ENCODE assay signal across 13 cellular contexts in the genomic region with DNA sequence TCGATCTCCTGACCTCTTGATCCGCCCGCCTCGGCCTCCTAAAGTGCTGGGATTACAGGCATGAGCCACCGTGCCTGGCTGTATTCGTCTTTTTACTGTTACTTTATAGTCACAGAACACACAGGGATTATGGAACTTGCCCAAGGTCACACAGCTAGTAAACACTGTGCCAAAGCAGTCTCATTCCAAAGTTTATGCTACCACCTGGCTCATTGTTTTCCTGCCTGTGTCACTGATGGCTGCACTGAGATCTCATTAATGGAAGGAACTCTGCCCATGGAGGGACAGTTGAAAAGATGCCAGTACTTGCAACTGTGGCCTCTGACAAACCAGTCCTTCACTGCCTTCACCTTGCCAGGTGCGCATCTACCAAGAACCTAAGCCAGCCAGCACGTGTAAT.
DNase-seq lines count a peak whose midpoint lies in the region; ATAC-seq and TF ChIP-seq lines count a peak whose summit lies in the region.
"Had no signal": no experiment of that assay in that cellular context is flagged by ENCODE, and none has a peak within 500 bp of the region (broad histone marks: within the 10 kb centered on the region; RNA-seq: fewer than 3 reads in every experiment).

No MANE protein-coding gene starts in this region.

- ATAC-seq in left colon: peak; percentile 84
- ATAC-seq in GM18519 (IDR thresholded peaks at IDR 0.05; ENCODE audit: low FRiP score, unreplicated experiment): no peak
- ATAC-seq: GM23338 had no signal

- no peak for TF ChIP-seq CTCF in neural progenitor cell (IDR thresholded peaks at IDR 0.05)

- no peak overlapping the region for H3K4me2 ChIP-seq in neural progenitor cell
- H3K4me2 ChIP-seq: BLaER1, GM23338 had no signal

- peak; percentile 71 for DNase-seq in G401 (ENCODE audit: low spot score)
- DNase-seq in NCI-H69 (lab: John Stamatoyannopoulos, UW): peak; percentile 6
- DNase-seq in left colon: no peak
- no peak for DNase-seq in neural progenitor cell (ENCODE audit: low spot score)
- DNase-seq in activated naive CD8-positive, alpha-beta T cell treated with anti-CD3 and anti-CD28 coated beads for 36 hours: no peak
- DNase-seq in activated CD8-positive, alpha-beta memory T cell treated with anti-CD3 and anti-CD28 coated beads for 24 hours: no peak
- DNase-seq: 8988T, AML-193, DMS53, H7 had no signal

- peaks cover 29% of the 10 kb centered on the region for H3K4me1 Mint-ChIP-seq in neural progenitor cell
- peaks cover 7% of the 10 kb centered on the region for H3K4me1 Mint-ChIP-seq in activated naive CD8-positive, alpha-beta T cell treated with anti-CD3 and anti-CD28 coated beads for 36 hours

- no peak overlapping the region for H2AFZ ChIP-seq in neural progenitor cell (replicated peaks)
- H2AFZ ChIP-seq: GM23338 had no signal

- no peaks in the 10 kb centered on the region for H4K20me1 ChIP-seq in neural progenitor cell (ENCODE audit: low read depth)
- H4K20me1 ChIP-seq: BLaER1 had no signal

- H3K9me3 Mint-ChIP-seq in neural progenitor cell: peaks cover 4% of the 10 kb centered on the region
- no peaks in the 10 kb centered on the region for H3K9me3 Mint-ChIP-seq in activated naive CD8-positive, alpha-beta T cell treated with anti-CD3 and anti-CD28 coated beads for 36 hours
- H3K9me3 Mint-ChIP-seq: GM23338 had no signal

- H3K9ac ChIP-seq in neural progenitor cell: no peak overlapping the region
- H3K9ac ChIP-seq: BLaER1 had no signal

- in situ Hi-C loops in G401 (cut with HindIII; ENCODE audit: low sequenced_read_pairs): no loop called here

- H3K27ac ChIP-seq in neural progenitor cell: no peak overlapping the region
- H3K27ac ChIP-seq: BLaER1 had no signal

- H3K27me3 Mint-ChIP-seq in neural progenitor cell (ENCODE audit: insufficient read depth, low read depth): peaks cover 8% of the 10 kb centered on the region
- no peaks in the 10 kb centered on the region for H3K27me3 Mint-ChIP-seq in activated naive CD8-positive, alpha-beta T cell treated with anti-CD3 and anti-CD28 coated beads for 36 hours

- no peaks in the 10 kb centered on the region for H3K79me2 ChIP-seq in neural progenitor cell (ENCODE audit: low read depth)

- no peak overlapping the region for H3K4me3 ChIP-seq in neural progenitor cell
- H3K4me3 ChIP-seq: BLaER1, GM23338 had no signal

- H3F3A ChIP-seq in neural progenitor cell (ENCODE audit: low read depth): no peaks in the 10 kb centered on the region

- H3K4me3 Mint-ChIP-seq in neural progenitor cell: no peak overlapping the region
- no peak overlapping the region for H3K4me3 Mint-ChIP-seq in activated naive CD8-positive, alpha-beta T cell treated with anti-CD3 and anti-CD28 coated beads for 36 hours
- H3K4me3 Mint-ChIP-seq: GM23338 had no signal

- no peaks in the 10 kb centered on the region for H3K27me3 ChIP-seq in neural progenitor cell
- H3K27me3 ChIP-seq: BLaER1 had no signal

- peak overlapping the region; percentile 72 for H3K27ac Mint-ChIP-seq in neural progenitor cell
- no peak overlapping the region for H3K27ac Mint-ChIP-seq in activated naive CD8-positive, alpha-beta T cell treated with anti-CD3 and anti-CD28 coated beads for 36 hours
- H3K27ac Mint-ChIP-seq: GM23338 had no signal

- H3K36me3 Mint-ChIP-seq in neural progenitor cell: no peaks in the 10 kb centered on the region
- H3K36me3 Mint-ChIP-seq in activated naive CD8-positive, alpha-beta T cell treated with anti-CD3 and anti-CD28 coated beads for 36 hours: no peaks in the 10 kb centered on the region

- no peaks in the 10 kb centered on the region for H3K4me1 ChIP-seq in neural progenitor cell

- H3K36me3 ChIP-seq in neural progenitor cell: no peaks in the 10 kb centered on the region
- H3K36me3 ChIP-seq: BLaER1 had no signal

- H3K9me3 ChIP-seq in neural progenitor cell (ENCODE audit: low read depth): no peaks in the 10 kb centered on the region
- H3K9me3 ChIP-seq: BLaER1 had no signal

- intact Hi-C loops in left colon (cut with DNase I, micrococcal nuclease): no loop called here

Comparison
In these comparisons a context has a peak if more than half of its experiments do, and no peak if none do; other contexts are left out.
1. DNase-seq: peak in G401 (single experiment) and NCI-H69 (single experiment); none in left colon (0 of 2), neural progenitor cell (single experiment), activated naive CD8-positive, alpha-beta T cell treated with anti-CD3 and anti-CD28 coated beads for 36 hours (single experiment) and activated CD8-positive, alpha-beta memory T cell treated with anti-CD3 and anti-CD28 coated beads for 24 hours (single experiment).